In the genomic region with DNA sequence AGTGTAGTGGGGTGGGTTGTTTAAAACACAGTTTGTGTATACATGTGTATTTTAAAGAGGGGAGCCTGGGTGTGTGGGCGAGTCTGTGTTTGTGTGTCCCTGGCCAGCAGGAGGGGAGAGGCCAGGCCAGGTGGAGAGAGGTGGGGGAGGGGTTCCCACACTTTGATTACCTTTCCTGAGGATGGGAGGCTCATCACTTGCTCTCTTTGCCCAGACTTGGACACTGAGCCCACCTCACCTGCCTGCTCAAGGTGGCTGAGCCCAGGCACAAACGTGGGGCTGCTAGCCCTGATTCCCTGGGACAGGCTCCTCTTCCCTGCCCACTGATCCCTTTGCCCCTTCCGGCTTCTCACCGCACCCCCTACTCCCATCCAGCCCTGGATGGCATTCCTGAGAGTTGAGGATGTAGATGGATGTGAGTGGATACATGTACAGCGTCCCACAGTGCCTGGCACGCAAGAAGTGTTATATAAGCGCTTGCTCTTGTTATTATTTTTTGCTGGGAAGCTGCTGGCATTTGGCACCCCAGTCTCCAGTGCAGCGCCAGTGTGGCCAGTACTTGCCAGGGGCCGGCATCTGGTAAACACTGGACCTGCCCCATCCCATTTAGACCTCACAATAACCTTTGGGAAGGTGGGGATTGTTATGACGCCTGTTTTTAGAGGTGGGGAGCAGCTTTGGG, we compare ENCODE assay signal across 1 cellular context.
TF ChIP-seq lines count a peak whose summit lies in the region.

No MANE protein-coding gene starts in this region.

TF ChIP-seq in HepG2, 621 proteins besides CTCF, POLR2A, EP300 and RAD21 (continued from another document and continues in another):
- TF ChIP-seq HNF1B (CRISPR knock-in tag; IDR thresholded peaks at IDR 0.05) = peak; percentile 52
- TF ChIP-seq ZBTB3 (CRISPR knock-in tag; IDR thresholded peaks at IDR 0.05; ENCODE audit: borderline replicate concordance, low read depth) = no peak
- TF ChIP-seq, protein P1, sequence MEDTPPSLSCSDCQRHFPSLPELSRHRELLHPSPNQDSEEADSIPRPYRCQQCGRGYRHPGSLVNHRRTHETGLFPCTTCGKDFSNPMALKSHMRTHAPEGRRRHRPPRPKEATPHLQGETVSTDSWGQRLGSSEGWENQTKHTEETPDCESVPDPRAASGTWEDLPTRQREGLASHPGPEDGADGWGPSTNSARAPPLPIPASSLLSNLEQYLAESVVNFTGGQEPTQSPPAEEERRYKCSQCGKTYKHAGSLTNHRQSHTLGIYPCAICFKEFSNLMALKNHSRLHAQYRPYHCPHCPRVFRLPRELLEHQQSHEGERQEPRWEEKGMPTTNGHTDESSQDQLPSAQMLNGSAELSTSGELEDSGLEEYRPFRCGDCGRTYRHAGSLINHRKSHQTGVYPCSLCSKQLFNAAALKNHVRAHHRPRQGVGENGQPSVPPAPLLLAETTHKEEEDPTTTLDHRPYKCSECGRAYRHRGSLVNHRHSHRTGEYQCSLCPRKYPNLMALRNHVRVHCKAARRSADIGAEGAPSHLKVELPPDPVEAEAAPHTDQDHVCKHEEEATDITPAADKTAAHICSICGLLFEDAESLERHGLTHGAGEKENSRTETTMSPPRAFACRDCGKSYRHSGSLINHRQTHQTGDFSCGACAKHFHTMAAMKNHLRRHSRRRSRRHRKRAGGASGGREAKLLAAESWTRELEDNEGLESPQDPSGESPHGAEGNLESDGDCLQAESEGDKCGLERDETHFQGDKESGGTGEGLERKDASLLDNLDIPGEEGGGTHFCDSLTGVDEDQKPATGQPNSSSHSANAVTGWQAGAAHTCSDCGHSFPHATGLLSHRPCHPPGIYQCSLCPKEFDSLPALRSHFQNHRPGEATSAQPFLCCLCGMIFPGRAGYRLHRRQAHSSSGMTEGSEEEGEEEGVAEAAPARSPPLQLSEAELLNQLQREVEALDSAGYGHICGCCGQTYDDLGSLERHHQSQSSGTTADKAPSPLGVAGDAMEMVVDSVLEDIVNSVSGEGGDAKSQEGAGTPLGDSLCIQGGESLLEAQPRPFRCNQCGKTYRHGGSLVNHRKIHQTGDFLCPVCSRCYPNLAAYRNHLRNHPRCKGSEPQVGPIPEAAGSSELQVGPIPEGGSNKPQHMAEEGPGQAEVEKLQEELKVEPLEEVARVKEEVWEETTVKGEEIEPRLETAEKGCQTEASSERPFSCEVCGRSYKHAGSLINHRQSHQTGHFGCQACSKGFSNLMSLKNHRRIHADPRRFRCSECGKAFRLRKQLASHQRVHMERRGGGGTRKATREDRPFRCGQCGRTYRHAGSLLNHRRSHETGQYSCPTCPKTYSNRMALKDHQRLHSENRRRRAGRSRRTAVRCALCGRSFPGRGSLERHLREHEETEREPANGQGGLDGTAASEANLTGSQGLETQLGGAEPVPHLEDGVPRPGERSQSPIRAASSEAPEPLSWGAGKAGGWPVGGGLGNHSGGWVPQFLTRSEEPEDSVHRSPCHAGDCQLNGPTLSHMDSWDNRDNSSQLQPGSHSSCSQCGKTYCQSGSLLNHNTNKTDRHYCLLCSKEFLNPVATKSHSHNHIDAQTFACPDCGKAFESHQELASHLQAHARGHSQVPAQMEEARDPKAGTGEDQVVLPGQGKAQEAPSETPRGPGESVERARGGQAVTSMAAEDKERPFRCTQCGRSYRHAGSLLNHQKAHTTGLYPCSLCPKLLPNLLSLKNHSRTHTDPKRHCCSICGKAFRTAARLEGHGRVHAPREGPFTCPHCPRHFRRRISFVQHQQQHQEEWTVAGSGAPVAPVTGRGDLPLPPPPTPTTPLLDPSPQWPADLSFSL (CRISPR knock-in tag; IDR thresholded peaks at IDR 0.05) = peak; percentile 63; the same call in 1 of the 2 replicates
- no peak for TF ChIP-seq PHF5A (CRISPR knock-in tag; IDR thresholded peaks at IDR 0.05; ENCODE audit: low read depth, unreplicated experiment)
- TF ChIP-seq SP4 (CRISPR knock-in tag; IDR thresholded peaks at IDR 0.05) = 0 out of 2 replicates have a peak, but pooled peaks have one; percentile 25
- no peak for TF ChIP-seq RAD51 (IDR thresholded peaks at IDR 0.05; ENCODE audit: borderline replicate concordance)
- TF ChIP-seq PLSCR1 (CRISPR knock-in tag; IDR thresholded peaks at IDR 0.05; ENCODE audit: borderline replicate concordance) = no peak
- TF ChIP-seq TBX2 (CRISPR knock-in tag; IDR thresholded peaks at IDR 0.05; ENCODE audit: borderline replicate concordance) = peak; percentile 47
- TF ChIP-seq, protein P2, sequence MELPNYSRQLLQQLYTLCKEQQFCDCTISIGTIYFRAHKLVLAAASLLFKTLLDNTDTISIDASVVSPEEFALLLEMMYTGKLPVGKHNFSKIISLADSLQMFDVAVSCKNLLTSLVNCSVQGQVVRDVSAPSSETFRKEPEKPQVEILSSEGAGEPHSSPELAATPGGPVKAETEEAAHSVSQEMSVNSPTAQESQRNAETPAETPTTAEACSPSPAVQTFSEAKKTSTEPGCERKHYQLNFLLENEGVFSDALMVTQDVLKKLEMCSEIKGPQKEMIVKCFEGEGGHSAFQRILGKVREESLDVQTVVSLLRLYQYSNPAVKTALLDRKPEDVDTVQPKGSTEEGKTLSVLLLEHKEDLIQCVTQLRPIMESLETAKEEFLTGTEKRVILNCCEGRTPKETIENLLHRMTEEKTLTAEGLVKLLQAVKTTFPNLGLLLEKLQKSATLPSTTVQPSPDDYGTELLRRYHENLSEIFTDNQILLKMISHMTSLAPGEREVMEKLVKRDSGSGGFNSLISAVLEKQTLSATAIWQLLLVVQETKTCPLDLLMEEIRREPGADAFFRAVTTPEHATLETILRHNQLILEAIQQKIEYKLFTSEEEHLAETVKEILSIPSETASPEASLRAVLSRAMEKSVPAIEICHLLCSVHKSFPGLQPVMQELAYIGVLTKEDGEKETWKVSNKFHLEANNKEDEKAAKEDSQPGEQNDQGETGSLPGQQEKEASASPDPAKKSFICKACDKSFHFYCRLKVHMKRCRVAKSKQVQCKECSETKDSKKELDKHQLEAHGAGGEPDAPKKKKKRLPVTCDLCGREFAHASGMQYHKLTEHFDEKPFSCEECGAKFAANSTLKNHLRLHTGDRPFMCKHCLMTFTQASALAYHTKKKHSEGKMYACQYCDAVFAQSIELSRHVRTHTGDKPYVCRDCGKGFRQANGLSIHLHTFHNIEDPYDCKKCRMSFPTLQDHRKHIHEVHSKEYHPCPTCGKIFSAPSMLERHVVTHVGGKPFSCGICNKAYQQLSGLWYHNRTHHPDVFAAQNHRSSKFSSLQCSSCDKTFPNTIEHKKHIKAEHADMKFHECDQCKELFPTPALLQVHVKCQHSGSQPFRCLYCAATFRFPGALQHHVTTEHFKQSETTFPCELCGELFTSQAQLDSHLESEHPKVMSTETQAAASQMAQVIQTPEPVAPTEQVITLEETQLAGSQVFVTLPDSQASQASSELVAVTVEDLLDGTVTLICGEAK (IDR thresholded peaks at IDR 0.05) = no peak
- TF ChIP-seq, protein P2 (CRISPR knock-in tag; IDR thresholded peaks at IDR 0.05) = 0 out of 2 replicates have a peak, but pooled peaks have one; percentile 30
- TF ChIP-seq, protein P3, sequence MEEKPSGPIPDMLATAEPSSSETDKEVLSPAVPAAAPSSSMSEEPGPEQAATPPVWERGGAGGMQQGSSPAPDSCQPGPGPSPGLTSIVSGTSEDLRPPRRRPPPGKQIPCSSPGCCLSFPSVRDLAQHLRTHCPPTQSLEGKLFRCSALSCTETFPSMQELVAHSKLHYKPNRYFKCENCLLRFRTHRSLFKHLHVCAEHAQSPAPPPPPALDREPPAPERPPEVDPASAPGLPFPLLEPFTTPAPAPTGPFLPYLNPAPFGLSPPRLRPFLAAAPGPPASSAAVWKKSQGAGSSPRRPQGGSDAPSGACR (CRISPR knock-in tag; IDR thresholded peaks at IDR 0.05) = 0 out of 2 replicates have a peak, but pooled peaks have one; percentile 2
- TF ChIP-seq ZNF777 (CRISPR knock-in tag; IDR thresholded peaks at IDR 0.05) = 0 out of 2 replicates have a peak, but pooled peaks have one; percentile 23
- TF ChIP-seq NR1H2 (CRISPR knock-in tag; IDR thresholded peaks at IDR 0.05; ENCODE audit: borderline replicate concordance, low read depth) = peak; percentile 22; the same call in 1 of the 2 replicates
- no peak for TF ChIP-seq MYC (CRISPR knock-in tag; IDR thresholded peaks at IDR 0.05; ENCODE audit: borderline replicate concordance)
- TF ChIP-seq, protein P4, sequence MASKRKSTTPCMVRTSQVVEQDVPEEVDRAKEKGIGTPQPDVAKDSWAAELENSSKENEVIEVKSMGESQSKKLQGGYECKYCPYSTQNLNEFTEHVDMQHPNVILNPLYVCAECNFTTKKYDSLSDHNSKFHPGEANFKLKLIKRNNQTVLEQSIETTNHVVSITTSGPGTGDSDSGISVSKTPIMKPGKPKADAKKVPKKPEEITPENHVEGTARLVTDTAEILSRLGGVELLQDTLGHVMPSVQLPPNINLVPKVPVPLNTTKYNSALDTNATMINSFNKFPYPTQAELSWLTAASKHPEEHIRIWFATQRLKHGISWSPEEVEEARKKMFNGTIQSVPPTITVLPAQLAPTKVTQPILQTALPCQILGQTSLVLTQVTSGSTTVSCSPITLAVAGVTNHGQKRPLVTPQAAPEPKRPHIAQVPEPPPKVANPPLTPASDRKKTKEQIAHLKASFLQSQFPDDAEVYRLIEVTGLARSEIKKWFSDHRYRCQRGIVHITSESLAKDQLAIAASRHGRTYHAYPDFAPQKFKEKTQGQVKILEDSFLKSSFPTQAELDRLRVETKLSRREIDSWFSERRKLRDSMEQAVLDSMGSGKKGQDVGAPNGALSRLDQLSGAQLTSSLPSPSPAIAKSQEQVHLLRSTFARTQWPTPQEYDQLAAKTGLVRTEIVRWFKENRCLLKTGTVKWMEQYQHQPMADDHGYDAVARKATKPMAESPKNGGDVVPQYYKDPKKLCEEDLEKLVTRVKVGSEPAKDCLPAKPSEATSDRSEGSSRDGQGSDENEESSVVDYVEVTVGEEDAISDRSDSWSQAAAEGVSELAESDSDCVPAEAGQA (IDR thresholded peaks at IDR 0.05; ENCODE audit: low read depth) = 0 out of 2 replicates have a peak, but pooled peaks have one; percentile 9
- TF ChIP-seq, protein P4 (CRISPR knock-in tag; IDR thresholded peaks at IDR 0.05; ENCODE audit: borderline replicate concordance) = no peak
- TF ChIP-seq RXRB (CRISPR knock-in tag; IDR thresholded peaks at IDR 0.05; ENCODE audit: borderline replicate concordance) = peak; percentile 56
- TF ChIP-seq CEBPG (CRISPR knock-in tag; IDR thresholded peaks at IDR 0.05) = 0 out of 2 replicates have a peak, but pooled peaks have one; percentile 6
- peak; percentile 52; the same call in 1 of the 2 replicates for TF ChIP-seq JUND (CRISPR knock-in tag; IDR thresholded peaks at IDR 0.05)
- TF ChIP-seq PHF8 (CRISPR knock-in tag; IDR thresholded peaks at IDR 0.05) = peak; percentile 23; the same call in 1 of the 2 replicates
- no peak for TF ChIP-seq ELF4 (CRISPR knock-in tag; IDR thresholded peaks at IDR 0.05; ENCODE audit: borderline replicate concordance)
- TF ChIP-seq ZFY (CRISPR knock-in tag; IDR thresholded peaks at IDR 0.05) = peak; percentile 43; the same call in 1 of the 2 replicates
